In the genomic region with DNA sequence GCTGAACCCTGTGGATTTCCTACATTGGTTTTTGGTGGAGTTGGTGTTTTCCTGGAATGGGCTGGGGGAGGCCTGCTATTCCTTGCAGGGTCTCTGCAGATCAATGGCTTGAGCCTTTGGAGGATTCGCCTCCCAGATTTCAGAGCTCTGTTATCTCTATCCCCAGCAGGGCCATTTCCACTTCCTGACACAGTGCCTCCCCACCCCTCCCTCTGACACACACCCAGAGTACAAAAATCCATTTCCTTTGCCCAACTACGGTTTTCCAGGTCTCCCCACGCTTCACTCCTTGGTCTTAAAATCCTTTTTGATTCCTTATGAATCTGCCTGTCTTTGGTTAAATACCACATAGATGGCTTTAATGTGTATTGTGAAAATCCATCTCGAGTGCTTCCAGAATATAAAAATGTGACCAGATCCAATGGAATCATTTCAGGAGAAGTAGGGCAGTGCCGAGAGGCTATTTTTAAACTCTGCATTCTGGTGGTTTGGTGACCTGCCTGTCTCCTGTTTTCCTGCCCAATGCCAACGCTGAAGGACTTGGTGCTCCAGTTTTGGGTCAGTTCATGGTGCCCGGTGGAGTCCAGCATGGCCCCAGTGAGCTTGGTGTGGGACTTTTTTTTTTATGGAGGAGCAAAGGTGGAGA, we compare ENCODE assay signal across 24 cellular contexts.
A peak's percentile ranks its signal among the peaks of the same experiment; 100 is the strongest.
DNase-seq lines count a peak whose midpoint lies in the region; ATAC-seq lines count a peak whose summit lies in the region.
"Had no signal": no experiment of that assay in that cellular context is flagged by ENCODE, and none has a peak within 500 bp of the region (broad histone marks: within the 10 kb centered on the region; RNA-seq: fewer than 3 reads in every experiment).

No MANE protein-coding gene starts in this region.

- H3K9ac ChIP-seq in adipocyte (ENCODE audit: low read length): peak overlapping the region; percentile 22
- H3K9ac ChIP-seq: SK-N-SH had no signal

- H3K9me3 Mint-ChIP-seq in activated naive CD8-positive, alpha-beta T cell treated with anti-CD3 and anti-CD28 coated beads, Interleukin-2, amount 50 U/mL, for 24 hours: no peaks in the 10 kb centered on the region
- peaks cover 2% of the 10 kb centered on the region for H3K9me3 Mint-ChIP-seq in activated naive CD8-positive, alpha-beta T cell treated with anti-CD3 and anti-CD28 coated beads for 36 hours
- H3K9me3 Mint-ChIP-seq in immature natural killer cell: no peaks in the 10 kb centered on the region
- H3K9me3 Mint-ChIP-seq: activated naive CD4-positive, alpha-beta T cell treated with anti-CD3 and anti-CD28 coated beads for 36 hours; IgD-negative memory B cell had no signal

- H3K4me3 ChIP-seq in adipocyte (ENCODE audit: low read length): peak overlapping the region; percentile 22
- H3K4me3 ChIP-seq in thymus (ENCODE audit: low read length): no peak overlapping the region

- no peaks in the 10 kb centered on the region for H3K36me3 Mint-ChIP-seq in activated naive CD8-positive, alpha-beta T cell treated with anti-CD3 and anti-CD28 coated beads, Interleukin-2, amount 50 U/mL, for 24 hours (ENCODE audit: low read depth)
- H3K36me3 Mint-ChIP-seq in activated naive CD8-positive, alpha-beta T cell treated with anti-CD3 and anti-CD28 coated beads for 36 hours: peaks cover 5% of the 10 kb centered on the region
- peaks cover 0 to 2% (median 0%) of the 10 kb centered on the region in 3 donors for H3K36me3 Mint-ChIP-seq in immature natural killer cell

- H3K27me3 Mint-ChIP-seq in activated naive CD8-positive, alpha-beta T cell treated with anti-CD3 and anti-CD28 coated beads, Interleukin-2, amount 50 U/mL, for 24 hours: no peaks in the 10 kb centered on the region
- no peaks in the 10 kb centered on the region for H3K27me3 Mint-ChIP-seq in activated naive CD8-positive, alpha-beta T cell treated with anti-CD3 and anti-CD28 coated beads for 36 hours
- peaks cover 0 to 2% (median 0%) of the 10 kb centered on the region in 3 donors for H3K27me3 Mint-ChIP-seq in immature natural killer cell (ENCODE audit: low read depth in 3 of 3)
- H3K27me3 Mint-ChIP-seq: stimulated activated naive CD8-positive, alpha-beta T cell treated with anti-CD3 and anti-CD28 coated beads, Interleukin-15, Interleukin-2, amounts not matched to agents 100 ng/mL and 50 ng/mL, for 24 hours had no signal

- H3K9me3 ChIP-seq in adipocyte (ENCODE audit: control insufficient read depth, low read length): no peaks in the 10 kb centered on the region
- H3K9me3 ChIP-seq in thymus (ENCODE audit: control insufficient read depth): peaks cover 1% of the 10 kb centered on the region
- H3K9me3 ChIP-seq: SK-N-SH had no signal

- H3K4me1 ChIP-seq in adipocyte (ENCODE audit: control insufficient read depth, insufficient read depth, low read length): peaks cover 8% of the 10 kb centered on the region
- H3K4me1 ChIP-seq in thymus (ENCODE audit: control insufficient read depth, insufficient read depth, low read length): peaks cover 42% of the 10 kb centered on the region

- H3K4me3 Mint-ChIP-seq in activated naive CD8-positive, alpha-beta T cell treated with anti-CD3 and anti-CD28 coated beads, Interleukin-2, amount 50 U/mL, for 24 hours: no peak overlapping the region
- H3K4me3 Mint-ChIP-seq in activated naive CD8-positive, alpha-beta T cell treated with anti-CD3 and anti-CD28 coated beads for 36 hours: no peak overlapping the region
- H3K4me3 Mint-ChIP-seq in immature natural killer cell: no peak overlapping the region
- H3K4me3 Mint-ChIP-seq: activated naive CD4-positive, alpha-beta T cell treated with anti-CD3 and anti-CD28 coated beads for 36 hours; stimulated activated naive CD8-positive, alpha-beta T cell treated with anti-CD3 and anti-CD28 coated beads, Interleukin-15, Interleukin-2, amounts not matched to agents 100 ng/mL and 50 ng/mL, for 24 hours had no signal

- WGBS in thymus: 73% methylated on average over 7 of the region's 7 CpGs

- peak overlapping the region; percentile 15 for H3K27ac Mint-ChIP-seq in activated naive CD8-positive, alpha-beta T cell treated with anti-CD3 and anti-CD28 coated beads, Interleukin-2, amount 50 U/mL, for 24 hours
- no peak overlapping the region for H3K27ac Mint-ChIP-seq in activated naive CD8-positive, alpha-beta T cell treated with anti-CD3 and anti-CD28 coated beads for 36 hours
- H3K27ac Mint-ChIP-seq in immature natural killer cell: peak overlapping the region in 4 of 6 donors; percentile 32 to 68 (median 56)
- H3K27ac Mint-ChIP-seq: activated naive CD4-positive, alpha-beta T cell treated with anti-CD3 and anti-CD28 coated beads for 36 hours; stimulated activated naive CD8-positive, alpha-beta T cell treated with anti-CD3 and anti-CD28 coated beads, Interleukin-15, Interleukin-2, amounts not matched to agents 100 ng/mL and 50 ng/mL, for 24 hours had no signal

- DNase-seq in activated naive CD8-positive, alpha-beta T cell treated with anti-CD3 and anti-CD28 coated beads, Interleukin-2, amount 50 U/mL, for 24 hours: no peak
- DNase-seq in activated naive CD8-positive, alpha-beta T cell treated with anti-CD3 and anti-CD28 coated beads for 36 hours: no peak
- DNase-seq in adipocyte (ENCODE audit: low read depth) (no peak), immature natural killer cell (no peak), COLO668 (lab: John Stamatoyannopoulos, UW; ENCODE audit: unreplicated experiment) (no peak)
- no peak for DNase-seq in activated effector memory CD4-positive, alpha-beta T cell treated with anti-CD3 and anti-CD28 coated beads, Interleukin-2, amount 50 U/mL, for 16 hours
- DNase-seq: ACHN; activated CD8-positive, alpha-beta memory T cell treated with anti-CD3 and anti-CD28 coated beads, Interleukin-2, amount 50 U/mL, for 4 hours; activated naive CD4-positive, alpha-beta T cell treated with anti-CD3 and anti-CD28 coated beads for 36 hours; central memory CD4-positive, alpha-beta T cell; DMS53; erythroblast; head of caudate nucleus; left cardiac atrium; NCI-H1105 treated with DMSO at 0.1 percent for 48 hours; NCI-H446; nucleus accumbens; SK-N-SH had no signal

- H3K27me3 ChIP-seq in adipocyte (replicated peaks; ENCODE audit: control insufficient read depth, insufficient read depth, low read length): no peaks in the 10 kb centered on the region
- no peaks in the 10 kb centered on the region for H3K27me3 ChIP-seq in thymus (ENCODE audit: control insufficient read depth, insufficient read depth)

- peak overlapping the region; percentile 42 for H3K27ac ChIP-seq in thymus (ENCODE audit: low read depth)
- H3K27ac ChIP-seq: VCaP had no signal

- H3K36me3 ChIP-seq in adipocyte (ENCODE audit: control insufficient read depth, insufficient read depth, low read length, severe bottlenecking) (no peaks in the 10 kb centered on the region), thymus (ENCODE audit: control insufficient read depth, insufficient read depth) (no peaks in the 10 kb centered on the region)

- peaks cover 45% of the 10 kb centered on the region for H3K4me1 Mint-ChIP-seq in activated naive CD8-positive, alpha-beta T cell treated with anti-CD3 and anti-CD28 coated beads, Interleukin-2, amount 50 U/mL, for 24 hours
- peaks cover 46% of the 10 kb centered on the region for H3K4me1 Mint-ChIP-seq in activated naive CD8-positive, alpha-beta T cell treated with anti-CD3 and anti-CD28 coated beads for 36 hours
- peaks cover 52 to 64% of the 10 kb centered on the region in 2 donors for H3K4me1 Mint-ChIP-seq in immature natural killer cell

- ATAC-seq in activated naive CD8-positive, alpha-beta T cell treated with anti-CD3 and anti-CD28 coated beads, Interleukin-2, amount 50 U/mL, for 24 hours: no peak
- no peak for ATAC-seq in GM19395 (IDR thresholded peaks at IDR 0.05; ENCODE audit: unreplicated experiment)
- ATAC-seq: HCT116 had no signal
